In genomic region chr11:107741044-107741823, GRCh38 we compare ENCODE assay signal across 7 cellular contexts. TPM values are rescaled to one million over a fixed set of nuclear protein-coding genes. Genes with fewer than 3 reads are reported as not detected.
DNase-seq lines count a peak whose midpoint lies in the region; ATAC-seq and TF ChIP-seq lines count a peak whose summit lies in the region.

No MANE protein-coding gene starts in this region.

- no peaks in the 10 kb centered on the region for H4K20me1 ChIP-seq in SK-N-SH (ENCODE audit: insufficient read depth)

- in situ Hi-C loops in transverse colon (cut with MboI; ENCODE audit: low pct_ligation_motif_present in 1 of 4, low pct_unique_long_range_greater_than_20kb in 1 of 4, low sequenced_read_pairs in 3 of 4): loop anchor here in 1 of 4 donors (10.0 kb wide), 1 partner anchor 154 kb away; no protein-coding TSS in a partner anchor

- H3K4me1 ChIP-seq in SK-N-SH (ENCODE audit: control insufficient read depth in 1 of 2, insufficient read depth in 2 of 2, low read depth in 1 of 2, low read length in 1 of 2) (no peaks in the 10 kb centered on the region; a peak in 1 of 4 replicates), transverse colon (no peaks in the 10 kb centered on the region)

- H3K27me3 ChIP-seq in SK-N-SH (ENCODE audit: insufficient read depth): no peaks in the 10 kb centered on the region
- H3K27me3 ChIP-seq in transverse colon: no peaks in the 10 kb centered on the region

- no peak overlapping the region for H3K4me2 ChIP-seq in SK-N-SH

- no peaks in the 10 kb centered on the region for H3F3A ChIP-seq in SK-N-SH (replicated peaks; ENCODE audit: insufficient read depth)

- 36% methylated on average over 5 of the region's 7 CpGs for WGBS in SK-N-SH (ENCODE audit: low lambda C conversion rate)
- 20 to 49% methylated on average over 1 to 7 of the region's 7 CpGs for WGBS in transverse colon (ENCODE audit: low coverage in 1 of 2), 2 donors

- no peak overlapping the region; a peak in 1 of 4 replicates for H3K4me3 ChIP-seq in SK-N-SH (ENCODE audit: low read depth in 2 of 2, low read length in 1 of 2)
- H3K4me3 ChIP-seq in transverse colon: no peak overlapping the region

- H3K27ac ChIP-seq in SK-N-SH (ENCODE audit: low read depth in 2 of 2, low read length in 1 of 2): no peak overlapping the region
- H3K27ac ChIP-seq in transverse colon: no peak overlapping the region

- H3K9me3 ChIP-seq in SK-N-SH (no peaks in the 10 kb centered on the region), transverse colon (no peaks in the 10 kb centered on the region)

- CTCF ChIA-PET in SK-N-SH (lab: Yijun Ruan, JAX): interaction anchor here (0.6 to 2.5 kb wide), 16 partner anchors 10 to 178 kb away, joined by 3 to 10 read pairs (median 3); no protein-coding TSS in a partner anchor

- no peak overlapping the region for H2AFZ ChIP-seq in SK-N-SH (ENCODE audit: low read depth)

- TF ChIP-seq EP300 in SK-N-SH (IDR thresholded peaks at IDR 0.05; ENCODE audit: borderline replicate concordance in 1 of 2, low read depth in 1 of 2, low read length in 1 of 2) (no peak), transverse colon (IDR thresholded peaks at IDR 0.05; ENCODE audit: low read depth) (no peak)

- TF ChIP-seq POLR2A in transverse colon (IDR thresholded peaks at IDR 0.05): no peak

- no peak overlapping the region for H3K9ac ChIP-seq in SK-N-SH

- TF ChIP-seq CTCF in SK-N-SH (IDR thresholded peaks at IDR 0.05) (peak; percentile 55), transverse colon (IDR thresholded peaks at IDR 0.05) (peak; percentile 41 to 71 (median 59))

- peak; percentile 88 for ATAC-seq in GM19043 (IDR thresholded peaks at IDR 0.05; ENCODE audit: low read depth, unreplicated experiment)
- peak; percentile 89 for ATAC-seq in HG03159 (IDR thresholded peaks at IDR 0.05; ENCODE audit: unreplicated experiment)

- POLR2A ChIA-PET in SK-N-SH (lab: Yijun Ruan, JAX): no interaction called here

- H3K9me2 ChIP-seq in SK-N-SH: no peaks in the 10 kb centered on the region

- intact Hi-C loops in transverse colon (cut with DNase I; ENCODE audit: low total_unique reads): no loop called here

- DNase-seq in GM03348 (ENCODE audit: low spot score): peak; percentile 23
- peak; percentile 33 for DNase-seq in SK-N-SH
- peak; percentile 37 for DNase-seq in foreskin melanocyte
- peak; percentile 13 for DNase-seq in transverse colon
- DNase-seq in mucosa of gallbladder (ENCODE audit: low spot score): no peak

- no peaks in the 10 kb centered on the region for H3K79me2 ChIP-seq in SK-N-SH (ENCODE audit: insufficient read depth)

- peak; percentile 59 for TF ChIP-seq RAD21 in SK-N-SH (IDR thresholded peaks at IDR 0.05; ENCODE audit: low read length)

- H3K36me3 ChIP-seq in SK-N-SH (replicated peaks in 1 of 2; ENCODE audit: control insufficient read depth in 1 of 2, insufficient read depth in 2 of 2, low read length in 1 of 2): no peaks in the 10 kb centered on the region
- no peaks in the 10 kb centered on the region for H3K36me3 ChIP-seq in transverse colon

TF ChIP-seq in SK-N-SH, 30 proteins besides CTCF, POLR2A, EP300 and RAD21:
- TF ChIP-seq POLR2AphosphoS5 (IDR thresholded peaks at IDR 0.05; ENCODE audit: low read depth, low read length) (no peak), NFIC (IDR thresholded peaks at IDR 0.05; ENCODE audit: borderline replicate concordance) (peak; percentile 38), EZH2phosphoT487 (IDR thresholded peaks at IDR 0.05; ENCODE audit: borderline replicate concordance, low read depth) (no peak), FOXM1 (IDR thresholded peaks at IDR 0.05; ENCODE audit: low read depth) (no peak), SMC3 (IDR thresholded peaks at IDR 0.05; ENCODE audit: low read depth, low read length) (peak; percentile 50), TAF1 (IDR thresholded peaks at IDR 0.05; ENCODE audit: borderline replicate concordance, low read depth, low read length) (no peak)
- TF ChIP-seq, protein P1, sequence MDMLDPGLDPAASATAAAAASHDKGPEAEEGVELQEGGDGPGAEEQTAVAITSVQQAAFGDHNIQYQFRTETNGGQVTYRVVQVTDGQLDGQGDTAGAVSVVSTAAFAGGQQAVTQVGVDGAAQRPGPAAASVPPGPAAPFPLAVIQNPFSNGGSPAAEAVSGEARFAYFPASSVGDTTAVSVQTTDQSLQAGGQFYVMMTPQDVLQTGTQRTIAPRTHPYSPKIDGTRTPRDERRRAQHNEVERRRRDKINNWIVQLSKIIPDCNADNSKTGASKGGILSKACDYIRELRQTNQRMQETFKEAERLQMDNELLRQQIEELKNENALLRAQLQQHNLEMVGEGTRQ (IDR thresholded peaks at IDR 0.05; ENCODE audit: borderline replicate concordance, low read depth, low read length): no peak
- TF ChIP-seq, protein P2, sequence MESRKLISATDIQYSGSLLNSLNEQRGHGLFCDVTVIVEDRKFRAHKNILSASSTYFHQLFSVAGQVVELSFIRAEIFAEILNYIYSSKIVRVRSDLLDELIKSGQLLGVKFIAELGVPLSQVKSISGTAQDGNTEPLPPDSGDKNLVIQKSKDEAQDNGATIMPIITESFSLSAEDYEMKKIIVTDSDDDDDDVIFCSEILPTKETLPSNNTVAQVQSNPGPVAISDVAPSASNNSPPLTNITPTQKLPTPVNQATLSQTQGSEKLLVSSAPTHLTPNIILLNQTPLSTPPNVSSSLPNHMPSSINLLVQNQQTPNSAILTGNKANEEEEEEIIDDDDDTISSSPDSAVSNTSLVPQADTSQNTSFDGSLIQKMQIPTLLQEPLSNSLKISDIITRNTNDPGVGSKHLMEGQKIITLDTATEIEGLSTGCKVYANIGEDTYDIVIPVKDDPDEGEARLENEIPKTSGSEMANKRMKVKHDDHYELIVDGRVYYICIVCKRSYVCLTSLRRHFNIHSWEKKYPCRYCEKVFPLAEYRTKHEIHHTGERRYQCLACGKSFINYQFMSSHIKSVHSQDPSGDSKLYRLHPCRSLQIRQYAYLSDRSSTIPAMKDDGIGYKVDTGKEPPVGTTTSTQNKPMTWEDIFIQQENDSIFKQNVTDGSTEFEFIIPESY (IDR thresholded peaks at IDR 0.05; ENCODE audit: borderline replicate concordance, low read depth): no peak

RNA-seq across cellular contexts. Expression of gene SLN, which starts 29.4 kb away (rescaled TPM):
- polyA plus RNA-seq in SK-N-SH (2012; rRNA removed): 0.11 TPM in 1 of 2 replicates, not detected in the other
- 0.13 and 0.15 TPM in 2 replicates for polyA plus RNA-seq in SK-N-SH (2012; cell fraction: cytosol; rRNA removed)
- not detected in 2 replicates for polyA plus RNA-seq in SK-N-SH (2012; cell fraction: nucleus; rRNA removed)
- total RNA-seq in transverse colon (under 1 TPM in 1 of 4 donors, not detected in 3; 0.96 TPM), mucosa of gallbladder (not detected)
